In genomic region chr3:62587579-62588031, GRCh38 we compare ENCODE assay signal across 14 cellular contexts.
DNase-seq lines count a peak whose midpoint lies in the region; ATAC-seq and TF ChIP-seq lines count a peak whose summit lies in the region.
"Had no signal": no experiment of that assay in that cellular context is flagged by ENCODE, and none has a peak within 500 bp of the region (broad histone marks: within the 10 kb centered on the region; RNA-seq: fewer than 3 reads in every experiment).

No MANE protein-coding gene starts in this region.

- no peaks in the 10 kb centered on the region; the same call in 1 of the 2 replicates for H3K9me2 ChIP-seq in GM23338 (ENCODE audit: insufficient read depth)

- TF ChIP-seq CTCF in foreskin keratinocyte (conservative IDR thresholded peaks at IDR 0.05): no peak
- TF ChIP-seq CTCF in GM23338 (conservative IDR thresholded peaks at IDR 0.05; ENCODE audit: low read depth in 2 of 2): no peak

- H3K27me3 Mint-ChIP-seq in GM23338 (ENCODE audit: insufficient read depth, low read depth, poor library complexity): no peaks in the 10 kb centered on the region

- no peaks in the 10 kb centered on the region for H3K36me3 Mint-ChIP-seq in GM23338 (ENCODE audit: low read depth)

- no peak overlapping the region for H3K4me2 ChIP-seq in GM23338
- H3K4me2 ChIP-seq: BLaER1 treated with 17β-estradiol and CSF1 and Interleukin-3, amounts not matched to agents 10 nM and 100 nM had no signal

- no peaks in the 10 kb centered on the region for H3F3A ChIP-seq in GM23338 (replicated peaks; ENCODE audit: low read depth)

- H3K36me3 ChIP-seq in ACC112 (ENCODE audit: insufficient read depth, low read length) (no peaks in the 10 kb centered on the region), adipocyte (ENCODE audit: control insufficient read depth, insufficient read depth, low read length, severe bottlenecking) (no peaks in the 10 kb centered on the region), GM23338 (ENCODE audit: insufficient read depth) (no peaks in the 10 kb centered on the region)
- H3K36me3 ChIP-seq: BLaER1 treated with 17β-estradiol and CSF1 and Interleukin-3, amounts not matched to agents 10 nM and 100 nM had no signal

- no peaks in the 10 kb centered on the region for H3K9me3 Mint-ChIP-seq in GM23338
- H3K9me3 Mint-ChIP-seq: activated T-helper 1 cell treated with anti-CD3 and anti-CD28 coated beads, Interleukin-12 subunit alpha, Interleukin-12 subunit beta, Interleukin-2, Interleukin-4 antibody, amounts not matched to agents 30 ng/mL and 10 ng/mL and 1 ng/mL, durations not matched to agents 14 hours and 24 hours and 36 hours had no signal

- H3K9ac ChIP-seq in adipocyte (ENCODE audit: low read length): no peak overlapping the region
- H3K9ac ChIP-seq: BLaER1 treated with 17β-estradiol and CSF1 and Interleukin-3, amounts not matched to agents 10 nM and 100 nM had no signal

- no peaks in the 10 kb centered on the region for H3K79me2 ChIP-seq in ACC112 (ENCODE audit: control insufficient read depth, insufficient read depth, low read length, unreplicated experiment)
- H3K79me2 ChIP-seq in GM23338 (replicated peaks; ENCODE audit: insufficient read depth): no peaks in the 10 kb centered on the region

- peaks cover 58% of the 10 kb centered on the region for H3K4me1 ChIP-seq in ACC112 (ENCODE audit: control insufficient read depth, insufficient read depth, low read length, unreplicated experiment)
- H3K4me1 ChIP-seq in adipocyte (ENCODE audit: control insufficient read depth, insufficient read depth, low read length): peaks cover 28% of the 10 kb centered on the region
- H3K4me1 ChIP-seq in foreskin keratinocyte: peaks cover 21% of the 10 kb centered on the region
- no peaks in the 10 kb centered on the region for H3K4me1 ChIP-seq in GM23338 (ENCODE audit: insufficient read depth)
- H3K4me1 ChIP-seq: psoas muscle had no signal

- H3K4me3 ChIP-seq in ACC112 (ENCODE audit: low read depth, low read length): peak overlapping the region; percentile 32; the same call in 1 of the 2 replicates
- H3K4me3 ChIP-seq in adipocyte (ENCODE audit: low read length): no peak overlapping the region
- no peak overlapping the region for H3K4me3 ChIP-seq in GM23338
- H3K4me3 ChIP-seq: BLaER1 treated with 17β-estradiol and CSF1 and Interleukin-3, amounts not matched to agents 10 nM and 100 nM; heart right ventricle; psoas muscle had no signal

- ATAC-seq in foreskin keratinocyte: peak; percentile 86
- no peak for ATAC-seq in HG03565 (IDR thresholded peaks at IDR 0.05; ENCODE audit: unreplicated experiment)
- ATAC-seq in GM23338: no peak
- ATAC-seq: heart right ventricle, psoas muscle had no signal

- H2AFZ ChIP-seq in ACC112 (ENCODE audit: low read length, unreplicated experiment): peak overlapping the region; percentile 18
- H2AFZ ChIP-seq in GM23338: no peak overlapping the region

- no peak overlapping the region for H3K27ac Mint-ChIP-seq in GM23338
- H3K27ac Mint-ChIP-seq: activated T-helper 1 cell treated with anti-CD3 and anti-CD28 coated beads, Interleukin-12 subunit alpha, Interleukin-12 subunit beta, Interleukin-2, Interleukin-4 antibody, amounts not matched to agents 30 ng/mL and 10 ng/mL and 1 ng/mL, durations not matched to agents 14 hours and 24 hours and 36 hours had no signal

- H3K4me3 Mint-ChIP-seq in GM23338: no peak overlapping the region
- H3K4me3 Mint-ChIP-seq: activated T-helper 1 cell treated with anti-CD3 and anti-CD28 coated beads, Interleukin-12 subunit alpha, Interleukin-12 subunit beta, Interleukin-2, Interleukin-4 antibody, amounts not matched to agents 30 ng/mL and 10 ng/mL and 1 ng/mL, durations not matched to agents 14 hours and 24 hours and 36 hours had no signal

- DNase-seq in HCEC 1CT (peak; percentile 99), adipocyte (ENCODE audit: low read depth) (peak; percentile 32), foreskin keratinocyte (peak; percentile 82 to 88), NCI-H82 (lab: John Stamatoyannopoulos, UW) (no peak), GM23338 (ENCODE audit: low spot score) (no peak)
- DNase-seq in activated effector memory CD4-positive, alpha-beta T cell treated with anti-CD3 and anti-CD28 coated beads, Interleukin-2, amount 50 U/mL, for 16 hours: no peak
- DNase-seq: activated CD4-positive, CD25-positive, alpha-beta regulatory T cell treated with anti-CD3 and anti-CD28 coated beads, Interleukin-2, amount 50 U/mL, for 72 hours; heart right ventricle; psoas muscle; stimulated activated CD4-positive, alpha-beta T cell treated with anti-CD3 and anti-CD28 coated beads, Interleukin-4, amount 100 ng/mL, for 4 hours had no signal

- H3K9me3 ChIP-seq in adipocyte (ENCODE audit: control insufficient read depth, low read length): no peaks in the 10 kb centered on the region
- H3K9me3 ChIP-seq: BLaER1 treated with 17β-estradiol and CSF1 and Interleukin-3, amounts not matched to agents 10 nM and 100 nM; heart right ventricle; psoas muscle had no signal

- H3K27ac ChIP-seq in ACC112 (ENCODE audit: low read depth, low read length) (peak overlapping the region; percentile 95), foreskin keratinocyte (peak overlapping the region; percentile 75), GM23338 (ENCODE audit: low read depth) (no peak overlapping the region)
- H3K27ac ChIP-seq: BLaER1 treated with 17β-estradiol and CSF1 and Interleukin-3, amounts not matched to agents 10 nM and 100 nM; heart right ventricle; psoas muscle had no signal

- H4K20me1 ChIP-seq in GM23338 (replicated peaks; ENCODE audit: insufficient read depth): no peaks in the 10 kb centered on the region
- H4K20me1 ChIP-seq: BLaER1 treated with 17β-estradiol and CSF1 and Interleukin-3, amounts not matched to agents 10 nM and 100 nM had no signal

- no peaks in the 10 kb centered on the region; the same call in 2 of the 3 replicates for H3K4me1 Mint-ChIP-seq in GM23338

- H3K27me3 ChIP-seq in ACC112 (ENCODE audit: insufficient read depth, low read length): no peaks in the 10 kb centered on the region
- peaks cover 15% of the 10 kb centered on the region for H3K27me3 ChIP-seq in adipocyte (replicated peaks; ENCODE audit: control insufficient read depth, insufficient read depth, low read length)
- H3K27me3 ChIP-seq in foreskin keratinocyte: no peaks in the 10 kb centered on the region
- no peaks in the 10 kb centered on the region for H3K27me3 ChIP-seq in GM23338 (ENCODE audit: insufficient read depth)
- H3K27me3 ChIP-seq: BLaER1 treated with 17β-estradiol and CSF1 and Interleukin-3, amounts not matched to agents 10 nM and 100 nM had no signal

TF ChIP-seq in GM23338, 12 proteins besides CTCF, POLR2A, EP300 and RAD21 (continues in another document):
- TF ChIP-seq STAT1 (IDR thresholded peaks at IDR 0.05; ENCODE audit: unreplicated experiment): no peak
- no peak for TF ChIP-seq EZH2 (IDR thresholded peaks at IDR 0.05; ENCODE audit: low read depth, unreplicated experiment)

Comparison
In these comparisons a context has a peak if more than half of its experiments do, and no peak if none do; other contexts are left out.
1. DNase-seq: peak in HCEC 1CT (single experiment), adipocyte (single experiment) and foreskin keratinocyte (2 of 2); none in NCI-H82 (single experiment), activated effector memory CD4-positive, alpha-beta T cell treated with anti-CD3 and anti-CD28 coated beads, Interleukin-2, amount 50 U/mL, for 16 hours (single experiment) and GM23338 (single experiment).